Comparison of ENCODE assay signal across 23 cellular contexts in genomic region chrX:133369065-133369464, GRCh38. TPM values are rescaled to one million over a fixed set of nuclear protein-coding genes. Genes with fewer than 3 reads are reported as not detected.
"Had no signal": no experiment of that assay in that cellular context is flagged by ENCODE, and none has a peak within 500 bp of the region (broad histone marks: within the 10 kb centered on the region; RNA-seq: fewer than 3 reads in every experiment).

No MANE protein-coding gene starts in this region.

- H3K36me3 ChIP-seq: left lung, neural progenitor cell, sigmoid colon, stomach, uterus had no signal

- H3K4me2 ChIP-seq: hepatocyte, neural progenitor cell, smooth muscle cell had no signal

- DNase-seq: activated CD4-positive, alpha-beta memory T cell treated with anti-CD3 and anti-CD28 coated beads for 36 hours; activated CD4-positive, alpha-beta T cell treated with anti-CD3 and anti-CD28 coated beads for 48 hours; activated effector memory CD4-positive, alpha-beta T cell treated with Interleukin-2 at 50 U/mL for 16 hours; activated naive CD4-positive, alpha-beta T cell treated with anti-CD3 and anti-CD28 coated beads for 36 hours; activated T-cell treated with anti-CD3 and anti-CD28 coated beads, Interleukin-2, amount 50 U/mL, for 48 hours; anterior cingulate cortex; effector CD4-positive, alpha-beta T cell; foreskin melanocyte; kidney glomerular epithelial cell; left lung; naive thymus-derived CD4-positive, alpha-beta T cell; sigmoid colon; stimulated activated CD4-positive, alpha-beta T cell treated with anti-CD3 and anti-CD28 coated beads, Interleukin-15, amount 100 ng/mL, for 24 hours; stomach; trophoblast cell; uterus had no signal

- H3K9me3 Mint-ChIP-seq: activated CD4-positive, alpha-beta memory T cell treated with anti-CD3 and anti-CD28 coated beads for 36 hours; activated naive CD4-positive, alpha-beta T cell treated with anti-CD3 and anti-CD28 coated beads for 36 hours; brain; dendritic cell treated with granulocyte-macrophage colony-stimulating factor and Interleukin-4, amounts not matched to agents 40 ng/mL and 50 ng/mL, for 4 days; naive thymus-derived CD4-positive, alpha-beta T cell; neural progenitor cell; stimulated activated memory B cell treated with anti-CD40 and anti-IgM and Interleukin-4, amounts not matched to agents 10 μg/mL and 1 μg/mL and 100 μg/mL, for 72 hours had no signal

- H3K4me3 ChIP-seq: hepatocyte, left lung, lung, neural progenitor cell, sigmoid colon, smooth muscle cell, stomach, uterus had no signal

- H3K27ac Mint-ChIP-seq: activated CD4-positive, alpha-beta memory T cell treated with anti-CD3 and anti-CD28 coated beads for 36 hours; activated naive CD4-positive, alpha-beta T cell treated with anti-CD3 and anti-CD28 coated beads for 36 hours; brain; dendritic cell treated with granulocyte-macrophage colony-stimulating factor and Interleukin-4, amounts not matched to agents 40 ng/mL and 50 ng/mL, for 4 days; naive thymus-derived CD4-positive, alpha-beta T cell; neural progenitor cell; stimulated activated memory B cell treated with anti-CD40 and anti-IgM and Interleukin-4, amounts not matched to agents 10 μg/mL and 1 μg/mL and 100 μg/mL, for 72 hours had no signal

- H2AFZ ChIP-seq: hepatocyte, neural progenitor cell had no signal

- H3K36me3 Mint-ChIP-seq: activated CD4-positive, alpha-beta memory T cell treated with anti-CD3 and anti-CD28 coated beads for 36 hours; brain; naive thymus-derived CD4-positive, alpha-beta T cell; stimulated activated memory B cell treated with anti-CD40 and anti-IgM and Interleukin-4, amounts not matched to agents 10 μg/mL and 1 μg/mL and 100 μg/mL, for 72 hours had no signal

- H3K27me3 Mint-ChIP-seq: activated CD4-positive, alpha-beta memory T cell treated with anti-CD3 and anti-CD28 coated beads for 36 hours; brain; stimulated activated memory B cell treated with anti-CD40 and anti-IgM and Interleukin-4, amounts not matched to agents 10 μg/mL and 1 μg/mL and 100 μg/mL, for 72 hours had no signal

- H3K4me1 Mint-ChIP-seq: naive thymus-derived CD4-positive, alpha-beta T cell; stimulated activated memory B cell treated with anti-CD40 and anti-IgM and Interleukin-4, amounts not matched to agents 10 μg/mL and 1 μg/mL and 100 μg/mL, for 72 hours had no signal

- H3K27me3 ChIP-seq: hepatocyte, left lung, neural progenitor cell, sigmoid colon, uterus had no signal

- H3K4me1 ChIP-seq: left lung, uterus had no signal

- H3K79me2 ChIP-seq: hepatocyte had no signal

- H3K9me3 ChIP-seq: left lung, sigmoid colon, stomach, uterus had no signal

- ATAC-seq: left lung; naive thymus-derived CD4-positive, alpha-beta T cell; stimulated activated memory B cell treated with anti-CD40 and anti-IgM and Interleukin-4, amounts not matched to agents 10 μg/mL and 1 μg/mL and 100 μg/mL, for 72 hours had no signal

- H3K9ac ChIP-seq: neural progenitor cell had no signal

- H3K4me3 Mint-ChIP-seq: activated CD4-positive, alpha-beta memory T cell treated with anti-CD3 and anti-CD28 coated beads for 36 hours; activated naive CD4-positive, alpha-beta T cell treated with anti-CD3 and anti-CD28 coated beads for 36 hours; brain; dendritic cell treated with granulocyte-macrophage colony-stimulating factor and Interleukin-4, amounts not matched to agents 40 ng/mL and 50 ng/mL, for 4 days; naive thymus-derived CD4-positive, alpha-beta T cell; neural progenitor cell; stimulated activated memory B cell treated with anti-CD40 and anti-IgM and Interleukin-4, amounts not matched to agents 10 μg/mL and 1 μg/mL and 100 μg/mL, for 72 hours had no signal

- H3K27ac ChIP-seq: hepatocyte, left lung, neural progenitor cell, sigmoid colon, stomach, uterus had no signal

RNA-seq across cellular contexts. Expression of gene GPC4, which starts 46.2 kb away (rescaled TPM):
- total RNA-seq: activated CD4-positive, alpha-beta memory T cell treated with anti-CD3 and anti-CD28 coated beads for 36 hours had no signal
- polyA plus RNA-seq: naive thymus-derived CD4-positive, alpha-beta T cell had no signal
